Comparison of ENCODE assay signal across 18 cellular contexts in genomic region chr19:42311612-42312160, GRCh38. TPM values are rescaled to one million over a fixed set of nuclear protein-coding genes. Genes with fewer than 3 reads are reported as not detected.
DNase-seq lines count a peak whose midpoint lies in the region; ATAC-seq, FAIRE-seq and TF ChIP-seq lines count a peak whose summit lies in the region.
"Had no signal": no experiment of that assay in that cellular context is flagged by ENCODE, and none has a peak within 500 bp of the region (broad histone marks: within the 10 kb centered on the region; RNA-seq: fewer than 3 reads in every experiment).

No MANE protein-coding gene starts in this region.

- no peak overlapping the region for H3K4me2 ChIP-seq in osteoblast (ENCODE audit: insufficient read depth, low read length)

- TF ChIP-seq CTCF in bronchial epithelial cell (IDR thresholded peaks at IDR 0.05; ENCODE audit: insufficient read depth, low read length, severe bottlenecking) (peak; percentile 9), osteoblast (IDR thresholded peaks at IDR 0.05; ENCODE audit: extremely low read depth, low read depth, low read length) (peak; percentile 15)

- H3K4me3 ChIP-seq in bronchial epithelial cell (ENCODE audit: low read depth, low read length) (no peak overlapping the region), osteoblast (ENCODE audit: insufficient read depth, low read length) (no peak overlapping the region)
- H3K4me3 ChIP-seq: right atrium auricular region, suprapubic skin had no signal

- peaks cover 4% of the 10 kb centered on the region for H4K20me1 ChIP-seq in osteoblast (ENCODE audit: insufficient read depth, low read length)

- H3K36me3 ChIP-seq in bronchial epithelial cell (ENCODE audit: control insufficient read depth, insufficient read depth, low read length) (no peaks in the 10 kb centered on the region), osteoblast (ENCODE audit: insufficient read depth, low read length) (no peaks in the 10 kb centered on the region)
- H3K36me3 ChIP-seq: right atrium auricular region, suprapubic skin had no signal

- H3K9me3 ChIP-seq in osteoblast (ENCODE audit: low read depth, low read length): no peaks in the 10 kb centered on the region
- H3K9me3 ChIP-seq: right atrium auricular region, suprapubic skin had no signal

- H3K27ac ChIP-seq in osteoblast (ENCODE audit: low read depth, low read length): no peak overlapping the region
- H3K27ac ChIP-seq: epithelial cell of prostate, right atrium auricular region, suprapubic skin had no signal

- no peaks in the 10 kb centered on the region for H3K79me2 ChIP-seq in osteoblast (ENCODE audit: insufficient read depth, low read length)

- DNase-seq in DMS53 (lab: John Stamatoyannopoulos, UW): peak; percentile 53
- DNase-seq in DMS53 treated with DMSO at 0.1 percent for 48 hours (lab: John Stamatoyannopoulos, UW; ENCODE audit: unreplicated experiment): no peak
- peak; percentile 52 for DNase-seq in NCI-H2227 (lab: John Stamatoyannopoulos, UW; ENCODE audit: unreplicated experiment)
- DNase-seq in bronchial epithelial cell (ENCODE audit: low read depth): no peak
- no peak for DNase-seq in osteoblast (ENCODE audit: insufficient read length, low spot score, missing footprints)
- DNase-seq in NCI-H146 treated with DMSO at 0.1 percent for 48 hours (lab: John Stamatoyannopoulos, UW; ENCODE audit: unreplicated experiment): no peak
- DNase-seq: activated T-cell treated with anti-CD3 and anti-CD28 coated beads, Interleukin-2, amount 50 U/mL, for 48 hours; aorta; DMS79; NCI-H1930 had no signal

- no peaks in the 10 kb centered on the region for H3K4me1 ChIP-seq in osteoblast (ENCODE audit: insufficient read depth, low read length)

- H3K27me3 ChIP-seq in bronchial epithelial cell (ENCODE audit: control insufficient read depth, insufficient read depth, low read length): peaks cover 9% of the 10 kb centered on the region
- peaks cover 35% of the 10 kb centered on the region for H3K27me3 ChIP-seq in osteoblast (ENCODE audit: insufficient read depth, low read length)
- H3K27me3 ChIP-seq: right atrium auricular region had no signal

- no peak for FAIRE-seq in bronchial epithelial cell (lab: Jason Lieb, UNC)
- FAIRE-seq: A204.1 had no signal

- no peak overlapping the region for H2AFZ ChIP-seq in osteoblast (ENCODE audit: low read length)

- ATAC-seq in GM21447 (IDR thresholded peaks at IDR 0.05; ENCODE audit: unreplicated experiment) (no peak), HG03045 (IDR thresholded peaks at IDR 0.05; ENCODE audit: unreplicated experiment) (no peak)
- ATAC-seq: Panc1 had no signal

RNA-seq across cellular contexts. Expression of gene TMEM145, which starts 1.4 kb away (rescaled TPM):
- total RNA-seq in bronchial epithelial cell (0.26 TPM in 1 of 2 replicates, not detected in the other), osteoblast (not detected in 2 replicates)
- total RNA-seq: aorta, mesenteric fat pad had no signal

RNA-seq across cellular contexts. Expression of gene PAFAH1B3, which starts 9.3 kb away (rescaled TPM):
- total RNA-seq in bronchial epithelial cell (29.4 and 36.9 TPM in 2 replicates), osteoblast (18.3 and 23.2 TPM in 2 replicates)

RNA-seq across cellular contexts. Expression of gene PRR19, which starts 9.8 kb away (rescaled TPM):
- total RNA-seq in bronchial epithelial cell (not detected in 2 replicates), osteoblast (0.36 and 0.59 TPM in 2 replicates)
- total RNA-seq: mesenteric fat pad had no signal

RNA-seq across cellular contexts. Expression of gene MEGF8, which starts 13.7 kb away (rescaled TPM):
- total RNA-seq in bronchial epithelial cell (7.1 and 14.0 TPM in 2 replicates), osteoblast (23.9 and 30.0 TPM in 2 replicates)

RNA-seq across cellular contexts. Expression of gene CIC, which starts 42.6 kb away (rescaled TPM):
- total RNA-seq in bronchial epithelial cell (7.1 and 9.3 TPM in 2 replicates), osteoblast (33.6 and 39.1 TPM in 2 replicates)

Comparison
In these comparisons a context has a peak if more than half of its experiments do, and no peak if none do; other contexts are left out.
1. DNase-seq: peak in DMS53 (single experiment) and NCI-H2227 (single experiment); none in DMS53 treated with DMSO at 0.1 percent for 48 hours (single experiment), bronchial epithelial cell (single experiment), osteoblast (single experiment) and NCI-H146 treated with DMSO at 0.1 percent for 48 hours (single experiment).